1 cellular context compared by ENCODE assay signal in genomic region chr10:62027841-62028501, GRCh38.
TF ChIP-seq lines count a peak whose summit lies in the region.

No MANE protein-coding gene starts in this region.

TF ChIP-seq in HepG2, 621 proteins besides CTCF, POLR2A, EP300 and RAD21 (continued from another document):
- TF ChIP-seq KIAA2018 (CRISPR knock-in tag; IDR thresholded peaks at IDR 0.05; ENCODE audit: borderline replicate concordance) (no peak), GATAD2A (CRISPR knock-in tag; IDR thresholded peaks at IDR 0.05) (peak; percentile 75), ZNF432 (CRISPR knock-in tag; IDR thresholded peaks at IDR 0.05; ENCODE audit: borderline replicate concordance) (no peak), SALL1 (CRISPR knock-in tag; IDR thresholded peaks at IDR 0.05) (peak; percentile 16; the same call in 1 of the 2 replicates), U2AF2 (IDR thresholded peaks at IDR 0.05; ENCODE audit: low read depth, low read length) (no peak)
